ENCODE assay signal across 8 cellular contexts in the genomic region with DNA sequence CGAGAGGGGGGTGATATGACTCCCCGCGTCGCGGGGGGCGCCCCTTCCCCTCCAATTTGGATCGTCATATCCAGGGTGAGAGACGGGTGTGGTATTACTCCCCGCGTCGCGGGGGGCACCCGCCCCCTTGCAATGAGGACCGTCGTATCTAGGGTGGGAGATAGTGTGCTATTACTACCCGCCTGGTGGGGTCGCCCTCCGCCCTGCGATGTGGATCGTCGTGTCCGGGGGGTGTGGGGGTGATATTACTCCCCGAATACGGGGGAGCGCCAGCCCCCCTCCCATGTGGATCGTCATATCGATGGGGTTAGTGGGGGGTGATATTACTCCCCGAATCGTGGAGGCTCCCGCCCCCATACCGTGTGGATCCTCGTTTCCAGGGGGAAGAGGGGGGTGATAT. TPM values are rescaled to one million over a fixed set of nuclear protein-coding genes. Genes with fewer than 3 reads are reported as not detected.
DNase-seq lines count a peak whose midpoint lies in the region; ATAC-seq and TF ChIP-seq lines count a peak whose summit lies in the region.

No MANE protein-coding gene starts in this region.

- H3K4me1 ChIP-seq in heart right ventricle, result peaks cover 0 to 7% (median 0%) of the 10 kb centered on the region in 9 donors
- peaks cover 3 to 7% (median 4%) of the 10 kb centered on the region in 4 donors for H3K4me1 ChIP-seq in upper lobe of left lung

- H3K36me3 ChIP-seq in heart right ventricle (no peaks in the 10 kb centered on the region), upper lobe of left lung (no peaks in the 10 kb centered on the region)

- peak overlapping the region in 9 of 10 donors; percentile 4 to 46 (median 30) for H3K4me3 ChIP-seq in heart right ventricle
- H3K4me3 ChIP-seq in cardiac fibroblast (replicated peaks in 1 of 2; ENCODE audit: low read depth in 2 of 2, low read length in 2 of 2), result peak overlapping the region in 1 of 2 donors; percentile 34
- H3K4me3 ChIP-seq in upper lobe of left lung, result peak overlapping the region in 3 of 4 donors; percentile 12 to 36 (median 30)

- H3K27ac ChIP-seq in heart right ventricle (no peak overlapping the region), upper lobe of left lung (no peak overlapping the region)

- H3K9me3 ChIP-seq in heart right ventricle, result no peaks in the 10 kb centered on the region
- H3K9me3 ChIP-seq in upper lobe of left lung, result no peaks in the 10 kb centered on the region

- no peak for TF ChIP-seq POLR2A in upper lobe of left lung (IDR thresholded peaks at IDR 0.05)

- no peak for TF ChIP-seq EP300 in upper lobe of left lung (IDR thresholded peaks at IDR 0.05)

- peak; percentile 6 to 28 for DNase-seq in heart right ventricle
- DNase-seq in cardiac septum (ENCODE audit: low spot score), result no peak
- DNase-seq in cardiac fibroblast (ENCODE audit: low read depth in 2 of 2), result no peak
- DNase-seq in midbrain (lab: John Stamatoyannopoulos, UW), result peak; percentile 46
- DNase-seq in upper lobe of left lung, result peak in 1 of 2 donors; percentile 82
- DNase-seq in NK-92 treated with Interleukin-12 subunit alpha and Interleukin-12 subunit beta, amount 100 ng/mL, for 24 hours (lab: John Stamatoyannopoulos, UW), result no peak

- peak in 7 of 9 donors; percentile 10 to 51 (median 26) for TF ChIP-seq CTCF in heart right ventricle (IDR thresholded peaks at IDR 0.05)
- TF ChIP-seq CTCF in cardiac fibroblast (IDR thresholded peaks at IDR 0.05; ENCODE audit: low read depth, low read length), result peak; percentile 39
- TF ChIP-seq CTCF in upper lobe of left lung (IDR thresholded peaks at IDR 0.05), result peak in 5 of 6 experiments; percentile 21 to 47 (median 34)

- peak in 6 of 8 donors; percentile 24 to 83 (median 62) for ATAC-seq in heart right ventricle
- peak; percentile 40 for ATAC-seq in upper lobe of left lung (ENCODE audit: low FRiP score in 2 of 2)
- ATAC-seq in HG02623 (IDR thresholded peaks at IDR 0.05; ENCODE audit: unreplicated experiment), result no peak
- no peak for ATAC-seq in HG03342 (IDR thresholded peaks at IDR 0.05; ENCODE audit: unreplicated experiment)

- intact Hi-C loops in heart right ventricle (cut with DNase I), result no loop called here
- intact Hi-C loops in cardiac septum (cut with DNase I), result no loop called here

- peaks cover 0 to 22% (median 10%) of the 10 kb centered on the region in 7 donors for H3K27me3 ChIP-seq in heart right ventricle
- H3K27me3 ChIP-seq in upper lobe of left lung, result no peaks in the 10 kb centered on the region

- WGBS in heart right ventricle, 2 donors, result 7 to 8% methylated on average over 32 of the region's 32 CpGs
- 24% methylated on average over 7 of the region's 32 CpGs; no CpG with 5 or more reads in 1 of the 2 donors for WGBS in upper lobe of left lung, 2 donors

RNA-seq across cellular contexts. Expression of a gene that starts 29.2 kb away (rescaled TPM):
- total RNA-seq in heart right ventricle (10 to 100 TPM; 15.6 to 63.2 (median 40.0) TPM), cardiac septum (41.4 TPM), upper lobe of left lung (1,000 to 10,000 TPM in 2 of 6 donors, 100 to 1,000 TPM in 4; 359 to 1,301 (median 720) TPM)
- polyA plus RNA-seq in heart right ventricle, result 10 to 100 TPM; 48.3 to 61.8 TPM

Comparison
In these comparisons a context has a peak if more than half of its experiments do, and no peak if none do; other contexts are left out.
1. DNase-seq: peak in heart right ventricle (2 of 2) and midbrain (single experiment); none in cardiac septum (single experiment), cardiac fibroblast (0 of 2) and NK-92 treated with Interleukin-12 subunit alpha and Interleukin-12 subunit beta, amount 100 ng/mL, for 24 hours (single experiment).
2. ATAC-seq: peak in heart right ventricle (6 of 8) and upper lobe of left lung (2 of 2); none in HG02623 (single experiment) and HG03342 (single experiment).
3. Peak in every context shown above with its lines, with median percentiles within 50 percentile points of each other: CTCF ChIP-seq.